In the genomic region with DNA sequence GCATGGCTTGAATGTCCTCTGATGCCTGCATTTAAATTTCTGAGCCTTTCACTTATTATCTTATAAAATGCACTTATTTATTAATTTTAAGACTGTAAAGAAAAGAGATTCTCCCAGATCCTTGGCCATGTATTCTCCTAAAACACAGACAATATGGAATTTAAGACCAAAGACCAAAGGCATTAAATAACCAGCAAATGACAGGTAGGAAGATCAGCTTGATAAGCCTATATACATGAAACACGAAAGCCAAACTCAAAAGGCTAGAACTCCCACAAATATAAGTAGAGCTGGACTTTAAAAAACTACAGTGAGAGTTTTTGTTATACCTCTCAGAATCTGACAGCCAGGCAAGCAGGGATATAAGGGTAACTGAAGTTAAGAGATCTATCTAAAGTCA, we compare ENCODE assay signal across 1 cellular context.
TF ChIP-seq lines count a peak whose summit lies in the region.

No MANE protein-coding gene starts in this region.

TF ChIP-seq in HCT116, 20 proteins besides CTCF, POLR2A, EP300 and RAD21 (continued from another document):
- TF ChIP-seq FOSL1 (IDR thresholded peaks at IDR 0.05; ENCODE audit: low read depth): no peak
- TF ChIP-seq, protein P1, sequence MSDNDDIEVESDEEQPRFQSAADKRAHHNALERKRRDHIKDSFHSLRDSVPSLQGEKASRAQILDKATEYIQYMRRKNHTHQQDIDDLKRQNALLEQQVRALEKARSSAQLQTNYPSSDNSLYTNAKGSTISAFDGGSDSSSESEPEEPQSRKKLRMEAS (IDR thresholded peaks at IDR 0.05): no peak
- no peak for TF ChIP-seq ZFX (IDR thresholded peaks at IDR 0.05)
- no peak for TF ChIP-seq JUND (IDR thresholded peaks at IDR 0.05)
TF ChIP-seq in HCT116: peak in this region for 0.
